ENCODE assay signal across 27 cellular contexts in genomic region chrX:150150081-150150779, GRCh38.
DNase-seq lines count a peak whose midpoint lies in the region; ATAC-seq and TF ChIP-seq lines count a peak whose summit lies in the region.
"Had no signal": no experiment of that assay in that cellular context is flagged by ENCODE, and none has a peak within 500 bp of the region (broad histone marks: within the 10 kb centered on the region; RNA-seq: fewer than 3 reads in every experiment).

No MANE protein-coding gene starts in this region.

- H3K9me3 Mint-ChIP-seq in activated T-helper 17 cell treated with anti-CD3 and anti-CD28 coated beads, Interleukin-2, amount 50 U/mL, for 72 hours: no peaks in the 10 kb centered on the region
- H3K9me3 Mint-ChIP-seq in CD4-positive, alpha-beta T cell: no peaks in the 10 kb centered on the region
- no peaks in the 10 kb centered on the region for H3K9me3 Mint-ChIP-seq in activated CD4-positive, alpha-beta T cell treated with anti-CD3 and anti-CD28 coated beads, Interleukin-2, amount 10 ng/mL, durations not matched to agents 7 days and 5 days
- H3K9me3 Mint-ChIP-seq: activated CD4-positive, alpha-beta memory T cell treated with anti-CD3 and anti-CD28 coated beads for 36 hours; activated naive CD4-positive, alpha-beta T cell treated with anti-CD3 and anti-CD28 coated beads, Interleukin-2, amount 50 U/mL, for 24 hours; activated T-helper 2 cell treated with anti-CD3 and anti-CD28 coated beads, Interferon-gamma antibody, Interleukin-2, Interleukin-4, amounts not matched to agents 10 μg/mL and 5 μg/mL and 100 μg/mL, durations not matched to agents 14 hours and 24 hours and 36 hours had no signal

- no peaks in the 10 kb centered on the region for H3K27me3 ChIP-seq in CD4-positive, alpha-beta T cell (ENCODE audit: control insufficient read depth, insufficient read depth, low read length)
- H3K27me3 ChIP-seq: BE2C, testis, uterus had no signal

- intact Hi-C loops in left ventricle myocardium superior (cut with micrococcal nuclease): no loop called here
- intact Hi-C loops in cardiac septum (cut with DNase I): no loop called here
- intact Hi-C loops in CD4-positive, alpha-beta T cell (cut with DNase I, micrococcal nuclease): no loop called here

- CTCF ChIA-PET in CD4-positive, alpha-beta T cell (lab: Charles Lee): no interaction called here
- CTCF ChIA-PET in activated CD4-positive, alpha-beta T cell treated with anti-CD3 and anti-CD28 coated beads, Interleukin-2, amount 10 ng/mL, durations not matched to agents 7 days and 5 days (lab: Charles Lee): interaction anchor here (0.6 kb wide), 1 partner anchor 44 kb away, joined by 3 read pairs; no protein-coding TSS in a partner anchor

- H3K27ac Mint-ChIP-seq in activated T-helper 17 cell treated with anti-CD3 and anti-CD28 coated beads, Interleukin-2, amount 50 U/mL, for 72 hours: no peak overlapping the region
- no peak overlapping the region for H3K27ac Mint-ChIP-seq in CD4-positive, alpha-beta T cell
- no peak overlapping the region for H3K27ac Mint-ChIP-seq in activated CD4-positive, alpha-beta T cell treated with anti-CD3 and anti-CD28 coated beads, Interleukin-2, amount 10 ng/mL, durations not matched to agents 7 days and 5 days
- H3K27ac Mint-ChIP-seq: activated CD4-positive, alpha-beta memory T cell treated with anti-CD3 and anti-CD28 coated beads for 36 hours; activated naive CD4-positive, alpha-beta T cell treated with anti-CD3 and anti-CD28 coated beads, Interleukin-2, amount 50 U/mL, for 24 hours; activated T-helper 2 cell treated with anti-CD3 and anti-CD28 coated beads, Interferon-gamma antibody, Interleukin-2, Interleukin-4, amounts not matched to agents 10 μg/mL and 5 μg/mL and 100 μg/mL, durations not matched to agents 14 hours and 24 hours and 36 hours; progenitor cell of endocrine pancreas; T-helper 17 cell had no signal

- H3K36me3 Mint-ChIP-seq in activated T-helper 17 cell treated with anti-CD3 and anti-CD28 coated beads, Interleukin-2, amount 50 U/mL, for 72 hours (ENCODE audit: low read depth): no peaks in the 10 kb centered on the region
- H3K36me3 Mint-ChIP-seq in CD4-positive, alpha-beta T cell (ENCODE audit: low read depth): no peaks in the 10 kb centered on the region
- H3K36me3 Mint-ChIP-seq in activated CD4-positive, alpha-beta T cell treated with anti-CD3 and anti-CD28 coated beads, Interleukin-2, amount 10 ng/mL, durations not matched to agents 7 days and 5 days (ENCODE audit: low read depth): no peaks in the 10 kb centered on the region
- H3K36me3 Mint-ChIP-seq: activated CD4-positive, alpha-beta memory T cell treated with anti-CD3 and anti-CD28 coated beads for 36 hours; activated naive CD4-positive, alpha-beta T cell treated with anti-CD3 and anti-CD28 coated beads, Interleukin-2, amount 50 U/mL, for 24 hours had no signal

- H3K4me3 Mint-ChIP-seq in activated T-helper 17 cell treated with anti-CD3 and anti-CD28 coated beads, Interleukin-2, amount 50 U/mL, for 72 hours: no peak overlapping the region
- no peak overlapping the region for H3K4me3 Mint-ChIP-seq in CD4-positive, alpha-beta T cell
- H3K4me3 Mint-ChIP-seq in activated CD4-positive, alpha-beta T cell treated with anti-CD3 and anti-CD28 coated beads, Interleukin-2, amount 10 ng/mL, durations not matched to agents 7 days and 5 days: no peak overlapping the region
- H3K4me3 Mint-ChIP-seq: activated CD4-positive, alpha-beta memory T cell treated with anti-CD3 and anti-CD28 coated beads for 36 hours; activated naive CD4-positive, alpha-beta T cell treated with anti-CD3 and anti-CD28 coated beads, Interleukin-2, amount 50 U/mL, for 24 hours; neural crest cell; T-helper 17 cell had no signal

- no peak overlapping the region for H3K27ac ChIP-seq in CD4-positive, alpha-beta T cell (ENCODE audit: low read depth, low read length)
- H3K27ac ChIP-seq: testis, uterus had no signal

- H3K27me3 Mint-ChIP-seq in activated T-helper 17 cell treated with anti-CD3 and anti-CD28 coated beads, Interleukin-2, amount 50 U/mL, for 72 hours: no peaks in the 10 kb centered on the region
- H3K27me3 Mint-ChIP-seq in CD4-positive, alpha-beta T cell: no peaks in the 10 kb centered on the region
- H3K27me3 Mint-ChIP-seq in activated CD4-positive, alpha-beta T cell treated with anti-CD3 and anti-CD28 coated beads, Interleukin-2, amount 10 ng/mL, durations not matched to agents 7 days and 5 days: no peaks in the 10 kb centered on the region
- H3K27me3 Mint-ChIP-seq: activated CD4-positive, alpha-beta memory T cell treated with anti-CD3 and anti-CD28 coated beads for 36 hours; progenitor cell of endocrine pancreas; T-helper 17 cell had no signal

- POLR2A ChIA-PET in CD4-positive, alpha-beta T cell (lab: Charles Lee): no interaction called here
- POLR2A ChIA-PET in activated CD4-positive, alpha-beta T cell treated with anti-CD3 and anti-CD28 coated beads, Interleukin-2, amount 10 ng/mL, durations not matched to agents 7 days and 5 days (lab: Charles Lee): no interaction called here

- peak; percentile 25 for DNase-seq in left ventricle myocardium superior
- DNase-seq in cardiac septum (ENCODE audit: low spot score): no peak
- DNase-seq in cerebellum (ENCODE audit: low spot score): peak; percentile 2
- peak; percentile 11 for DNase-seq in midbrain (lab: John Stamatoyannopoulos, UW)
- DNase-seq in dermis blood vessel endothelial cell: no peak
- DNase-seq in CD4-positive, alpha-beta T cell: no peak
- DNase-seq in activated CD4-positive, alpha-beta T cell treated with anti-CD3 and anti-CD28 coated beads, Interleukin-2, amount 10 ng/mL, durations not matched to agents 7 days and 5 days: no peak
- DNase-seq: activated CD4-positive, alpha-beta memory T cell treated with anti-CD3 and anti-CD28 coated beads for 36 hours; activated CD8-positive, alpha-beta memory T cell treated with anti-CD3 and anti-CD28 coated beads, Interleukin-2, amount 50 U/mL, for 4 hours; BE2C; GF-D8; kidney glomerular epithelial cell; NCI-H1417 treated with DMSO at 0.1 percent for 48 hours; NCI-H510A; stimulated activated naive CD4-positive, alpha-beta T cell treated with Interleukin-2 at 50 U/mL for 16 hours; T-helper 17 cell; testis; uterus had no signal

- H3K9me3 ChIP-seq in CD4-positive, alpha-beta T cell (ENCODE audit: control insufficient read depth, low read length): no peaks in the 10 kb centered on the region
- H3K9me3 ChIP-seq: BE2C, HAP-1, testis, uterus had no signal

- no peak for ATAC-seq in left ventricle myocardium superior
- no peak for ATAC-seq in activated T-helper 17 cell treated with anti-CD3 and anti-CD28 coated beads, Interleukin-2, amount 50 U/mL, for 72 hours (replicated peaks)
- ATAC-seq in CD4-positive, alpha-beta T cell (ENCODE audit: poor library complexity): no peak
- ATAC-seq: activated CD4-positive, CD25-positive, alpha-beta regulatory T cell treated with anti-CD3 and anti-CD28 coated beads, Interleukin-2, amount 50 U/mL, for 24 hours; K562; SK-N-SH treated with all-trans-retinoic acid at 6 μM for 48 hours; T-helper 17 cell had no signal

- no peaks in the 10 kb centered on the region for H3K4me1 Mint-ChIP-seq in activated T-helper 17 cell treated with anti-CD3 and anti-CD28 coated beads, Interleukin-2, amount 50 U/mL, for 72 hours
- no peaks in the 10 kb centered on the region for H3K4me1 Mint-ChIP-seq in CD4-positive, alpha-beta T cell (ENCODE audit: low read depth)
- no peaks in the 10 kb centered on the region for H3K4me1 Mint-ChIP-seq in activated CD4-positive, alpha-beta T cell treated with anti-CD3 and anti-CD28 coated beads, Interleukin-2, amount 10 ng/mL, durations not matched to agents 7 days and 5 days
- H3K4me1 Mint-ChIP-seq: activated naive CD4-positive, alpha-beta T cell treated with anti-CD3 and anti-CD28 coated beads, Interleukin-2, amount 50 U/mL, for 24 hours; neural crest cell; T-helper 17 cell had no signal

- no peak for TF ChIP-seq CTCF in CD4-positive, alpha-beta T cell (IDR thresholded peaks at IDR 0.05)

Comparison
In these comparisons a context has a peak if more than half of its experiments do, and no peak if none do; other contexts are left out.
1. DNase-seq: peak in left ventricle myocardium superior (single experiment), cerebellum (single experiment) and midbrain (single experiment); none in cardiac septum (single experiment), dermis blood vessel endothelial cell (single experiment), CD4-positive, alpha-beta T cell (0 of 10) and activated CD4-positive, alpha-beta T cell treated with anti-CD3 and anti-CD28 coated beads, Interleukin-2, amount 10 ng/mL, durations not matched to agents 7 days and 5 days (single experiment).